23 cellular contexts compared by ENCODE assay signal in the genomic region with DNA sequence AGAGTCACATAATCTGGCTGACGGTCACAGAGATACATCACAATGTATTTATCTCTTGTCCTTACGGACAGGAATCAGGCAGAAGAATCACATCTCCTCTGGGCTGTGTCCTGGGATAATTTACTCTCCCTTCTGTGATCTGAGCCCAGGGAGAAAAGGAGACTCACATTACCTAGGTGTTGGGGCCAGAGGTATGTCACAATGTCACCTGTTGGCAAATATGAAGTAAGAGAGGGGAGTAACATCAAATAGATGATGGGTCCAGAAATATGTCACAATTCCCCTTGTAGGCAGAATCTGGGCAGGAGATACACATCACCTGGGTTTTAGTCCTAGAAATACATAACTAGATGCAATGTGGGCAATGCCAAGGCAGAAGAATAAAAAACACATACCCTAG.
DNase-seq lines count a peak whose midpoint lies in the region; ATAC-seq lines count a peak whose summit lies in the region.
"Had no signal": no experiment of that assay in that cellular context is flagged by ENCODE, and none has a peak within 500 bp of the region (broad histone marks: within the 10 kb centered on the region; RNA-seq: fewer than 3 reads in every experiment).

No MANE protein-coding gene starts in this region.

- no peak for DNase-seq in left lobe of liver (ENCODE audit: low spot score)
- DNase-seq in activated CD4-positive, alpha-beta T cell treated with anti-CD3 and anti-CD28 coated beads for 1 hour = no peak
- DNase-seq: 8988T; ACHN; AML-193; BE2C; C1 segment of cervical spinal cord; Caco-2; Calu3; CD4-positive, alpha-beta memory T cell; CD4-positive, alpha-beta T cell; CD4-positive, CD25-positive, alpha-beta regulatory T cell; CD8-positive, alpha-beta memory T cell; CD8-positive, alpha-beta T cell; COR-L47; DMS 273 treated with DMSO at 0.1 percent for 48 hours; DMS153; DMS53; DMS79; DMS79 treated with DMSO at 0.1 percent for 48 hours; DND-41; EL had no signal

- ATAC-seq in left lobe of liver = peak; percentile 51
- ATAC-seq: A549; CD8-positive, alpha-beta T cell had no signal
